In genomic region chr5:150777685-150778084, GRCh38 we compare ENCODE assay signal across 8 cellular contexts. TPM values are rescaled to one million over a fixed set of nuclear protein-coding genes. Genes with fewer than 3 reads are reported as not detected.
A peak's percentile ranks its signal among the peaks of the same experiment; 100 is the strongest.
DNase-seq lines count a peak whose midpoint lies in the region; ATAC-seq and TF ChIP-seq lines count a peak whose summit lies in the region.

No MANE protein-coding gene starts in this region.

- H4K20me1 ChIP-seq in OCI-LY7 (ENCODE audit: insufficient read depth, low read length): no peaks in the 10 kb centered on the region

- no peak for DNase-seq in CD4-positive, alpha-beta memory T cell
- peak; percentile 54 for DNase-seq in OCI-M1 (lab: John Stamatoyannopoulos, UW)
- DNase-seq in OCI-LY7 (ENCODE audit: low spot score): no peak
- DNase-seq in GM20000 (ENCODE audit: low spot score): no peak
- no peak for DNase-seq in cerebellar cortex (ENCODE audit: low spot score)

- no TSS peak for BruUV-seq in OCI-LY7 (replicated peaks; lab: Mats Ljungman, UMichigan)

- no peak overlapping the region for H3K4me3 ChIP-seq in CD4-positive, alpha-beta memory T cell (ENCODE audit: low read length in 2 of 2)
- H3K4me3 ChIP-seq in duodenal mucosa (ENCODE audit: low read depth in 1 of 2, low read length in 2 of 2): peak overlapping the region in 1 of 2 donors; percentile 84
- peak overlapping the region in 1 of 2 experiments; percentile 93 for H3K4me3 ChIP-seq in neutrophil (ENCODE audit: low read depth in 1 of 2, low read length in 1 of 2)
- no peak overlapping the region for H3K4me3 ChIP-seq in OCI-LY7 (ENCODE audit: low read depth, low read length, poor library complexity, severe bottlenecking)

- no peaks in the 10 kb centered on the region for H3K9me3 ChIP-seq in CD4-positive, alpha-beta memory T cell (ENCODE audit: control insufficient read depth in 1 of 2, low read length in 2 of 2)
- H3K9me3 ChIP-seq in duodenal mucosa (ENCODE audit: control insufficient read depth in 1 of 2, low read length in 2 of 2) (no peaks in the 10 kb centered on the region), neutrophil (no peaks in the 10 kb centered on the region), OCI-LY7 (ENCODE audit: low read length) (no peaks in the 10 kb centered on the region)

- H3K79me2 ChIP-seq in OCI-LY7 (ENCODE audit: insufficient read depth, low read depth, low read length): no peaks in the 10 kb centered on the region

- H3K27ac Mint-ChIP-seq in CD4-positive, alpha-beta memory T cell: peak overlapping the region; percentile 85 to 99 (median 91)

- H3K27ac ChIP-seq in CD4-positive, alpha-beta memory T cell (ENCODE audit: low read depth, low read length): peak overlapping the region; percentile 60
- H3K27ac ChIP-seq in duodenal mucosa (ENCODE audit: low read depth, low read length) (no peak overlapping the region), neutrophil (peak overlapping the region; percentile 75), OCI-LY7 (ENCODE audit: low read depth, low read length, poor library complexity, severe bottlenecking) (no peak overlapping the region)

- peaks cover 0 to 2% of the 10 kb centered on the region in 2 donors for H3K36me3 Mint-ChIP-seq in CD4-positive, alpha-beta memory T cell

- no peak overlapping the region for H2AFZ ChIP-seq in OCI-LY7 (ENCODE audit: low read length)

- H3K36me3 ChIP-seq in CD4-positive, alpha-beta memory T cell (ENCODE audit: insufficient read depth, low read length): no peaks in the 10 kb centered on the region
- H3K36me3 ChIP-seq in duodenal mucosa (ENCODE audit: control insufficient read depth in 1 of 2, insufficient read depth in 2 of 2, low read length in 2 of 2) (no peaks in the 10 kb centered on the region), neutrophil (no peaks in the 10 kb centered on the region), OCI-LY7 (ENCODE audit: insufficient read depth, low read length) (no peaks in the 10 kb centered on the region)

- H3K9me3 Mint-ChIP-seq in CD4-positive, alpha-beta memory T cell: no peaks in the 10 kb centered on the region

- H3K4me1 ChIP-seq in CD4-positive, alpha-beta memory T cell (ENCODE audit: insufficient read depth, low read length): peaks cover 43% of the 10 kb centered on the region
- H3K4me1 ChIP-seq in duodenal mucosa (ENCODE audit: control insufficient read depth in 1 of 2, insufficient read depth in 2 of 2, low read length in 2 of 2): peaks cover 33 to 45% of the 10 kb centered on the region in 2 donors
- peaks cover 44% of the 10 kb centered on the region in 2 experiments for H3K4me1 ChIP-seq in neutrophil (ENCODE audit: control insufficient read depth in 1 of 2, insufficient read depth in 1 of 2, low read depth in 1 of 2, low read length in 1 of 2)
- H3K4me1 ChIP-seq in OCI-LY7 (ENCODE audit: insufficient read depth, low read length, poor library complexity, severe bottlenecking): no peaks in the 10 kb centered on the region

- peaks cover 26 to 50% (median 42%) of the 10 kb centered on the region in 4 donors for H3K4me1 Mint-ChIP-seq in CD4-positive, alpha-beta memory T cell

- H3K9me2 ChIP-seq in OCI-LY7 (ENCODE audit: insufficient read depth, low read length): no peaks in the 10 kb centered on the region

- H3K4me2 ChIP-seq in OCI-LY7 (ENCODE audit: low read length): no peak overlapping the region

- ATAC-seq in HG02642 (IDR thresholded peaks at IDR 0.05; ENCODE audit: poor library complexity, unreplicated experiment): no peak

- H3K27me3 ChIP-seq in CD4-positive, alpha-beta memory T cell (ENCODE audit: insufficient read depth, low read length): no peaks in the 10 kb centered on the region
- H3K27me3 ChIP-seq in duodenal mucosa (ENCODE audit: control insufficient read depth in 1 of 2, insufficient read depth in 2 of 2, low read length in 2 of 2) (peaks cover 0 to 3% of the 10 kb centered on the region in 2 donors), neutrophil (no peaks in the 10 kb centered on the region)

- CTCF ChIA-PET in CD4-positive, alpha-beta memory T cell (lab: Charles Lee; ENCODE audit: partially characterized antibody): interaction anchor here (1.1 to 6.1 kb wide), 11 partner anchors 12 to 338 kb away, joined by 3 to 87 read pairs (median 10); partner anchors contain the start of genes DCTN4, IRGM and RBM22
- CTCF ChIA-PET in OCI-LY7 (lab: Charles Lee; ENCODE audit: unreplicated experiment): no interaction called here

- peak overlapping the region; percentile 74 to 89 for H3K9ac ChIP-seq in duodenal mucosa (ENCODE audit: low read depth in 1 of 2, low read length in 2 of 2)

- intact Hi-C loops in CD4-positive, alpha-beta memory T cell (cut with micrococcal nuclease): loop anchor here (1.0 to 5.0 kb wide), 3 partner anchors 19 to 319 kb away; no protein-coding TSS in a partner anchor
- intact Hi-C loops in OCI-LY7 (cut with micrococcal nuclease; ENCODE audit: unreplicated experiment): no loop called here

- POLR2A ChIA-PET in CD4-positive, alpha-beta memory T cell (lab: Charles Lee; ENCODE audit: partially characterized antibody): interaction anchor here (0.9 to 3.7 kb wide), 9 partner anchors 9 to 106 kb away, joined by 3 to 53 read pairs (median 7); partner anchors contain the start of genes DCTN4, IRGM and RBM22
- POLR2A ChIA-PET in OCI-LY7 (lab: Charles Lee): no interaction called here

- peaks cover 0 to 4% of the 10 kb centered on the region in 2 donors for H3K27me3 Mint-ChIP-seq in CD4-positive, alpha-beta memory T cell

- no peak for TF ChIP-seq CTCF in neutrophil (IDR thresholded peaks at IDR 0.05)
- TF ChIP-seq CTCF in OCI-LY7 (conservative IDR thresholded peaks at IDR 0.05; ENCODE audit: low read length): no peak
- TF ChIP-seq CTCF in GM20000 (IDR thresholded peaks at IDR 0.05; ENCODE audit: extremely low read depth, missing control alignments): no peak

- peak overlapping the region; percentile 97 to 99 (median 98) for H3K4me3 Mint-ChIP-seq in CD4-positive, alpha-beta memory T cell

RNA-seq across cellular contexts. Expression of gene SMIM3, which starts 0.9 kb away (rescaled TPM):
- total RNA-seq in CD4-positive, alpha-beta memory T cell: 1 to 10 TPM; 7.9 to 8.0 TPM
- polyA plus RNA-seq in CD4-positive, alpha-beta memory T cell: 10 to 100 TPM; 19.3 to 19.7 TPM
- not detected in 2 replicates for total RNA-seq in OCI-LY7 (2014; rRNA removed; shearing (Covaris generic))
- total RNA-seq in OCI-LY7 (2022): not detected in 2 replicates

RNA-seq across cellular contexts. Expression of gene DCTN4, which starts 18.9 kb away (rescaled TPM):
- total RNA-seq in CD4-positive, alpha-beta memory T cell: 10 to 100 TPM; 45.5 to 46.0 TPM
- polyA plus RNA-seq in CD4-positive, alpha-beta memory T cell: 1 to 10 TPM; 8.8 to 9.0 TPM
- total RNA-seq in OCI-LY7 (2014; rRNA removed; shearing (Covaris generic)): 12.6 and 18.9 TPM in 2 replicates
- total RNA-seq in OCI-LY7 (2022): 22.4 and 28.3 TPM in 2 replicates

Comparison
In these comparisons a context has a peak if more than half of its experiments do, and no peak if none do; other contexts are left out.
1. H3K27ac ChIP-seq: peak in CD4-positive, alpha-beta memory T cell (single experiment) and neutrophil (single experiment); none in duodenal mucosa (single experiment) and OCI-LY7 (single experiment).
2. RNA of gene SMIM3, which starts 0.9 kb away (total RNA-seq): 7.9 to 8.0 TPM in CD4-positive, alpha-beta memory T cell; not detected in OCI-LY7; every median in the first group is over 4 times any median in the second.